In the genomic region with DNA sequence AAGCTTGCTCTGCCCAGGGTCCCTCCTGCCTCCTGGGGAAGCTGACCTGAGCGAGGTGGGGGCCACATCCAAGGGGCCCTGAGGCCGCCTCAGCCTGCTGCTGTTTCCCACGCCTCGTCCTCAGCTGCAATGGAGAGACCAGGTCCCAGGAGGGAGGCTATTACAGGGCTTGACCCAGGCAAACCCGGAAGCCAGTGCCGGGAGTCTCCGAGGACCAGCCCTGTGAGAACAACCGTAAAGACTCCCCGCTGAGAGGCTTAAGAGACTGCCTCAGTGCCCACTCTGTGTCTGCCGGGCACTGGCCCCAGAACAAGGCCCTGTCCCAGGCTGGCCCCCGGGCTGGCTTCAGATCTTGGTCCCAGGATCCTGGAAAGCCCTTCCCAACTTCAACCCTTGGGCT, we compare ENCODE assay signal across 19 cellular contexts.
A peak's percentile ranks its signal among the peaks of the same experiment; 100 is the strongest.
DNase-seq lines count a peak whose midpoint lies in the region; ATAC-seq, FAIRE-seq and TF ChIP-seq lines count a peak whose summit lies in the region.
"Had no signal": no experiment of that assay in that cellular context is flagged by ENCODE, and none has a peak within 500 bp of the region (broad histone marks: within the 10 kb centered on the region; RNA-seq: fewer than 3 reads in every experiment).

No MANE protein-coding gene starts in this region.

- POLR2A ChIA-PET in A549 (lab: Yijun Ruan, JAX) = no interaction called here
- POLR2A ChIA-PET in HCT116 (lab: Charles Lee) = no interaction called here

- H3K27me3 Mint-ChIP-seq in type B pancreatic cell = peaks cover 6% of the 10 kb centered on the region

- RAD21 ChIA-PET in HCT116 (lab: Charles Lee; ENCODE audit: low non-redundant PET in 1 of 2, low total read pairs in 2 of 2, uncharacterized antibody in 2 of 2, unreplicated experiment in 2 of 2) = no interaction called here

- CTCF ChIA-PET in A549 (lab: Yijun Ruan, JAX) (interaction anchor here (0.7 to 3.8 kb wide), 23 partner anchors 9 to 255 kb away, joined by 3 to 16 read pairs (median 5); no protein-coding TSS in a partner anchor), HCT116 (lab: Charles Lee) (interaction anchor here (0.6 to 1.4 kb wide), 4 partner anchors 8 to 137 kb away, joined by 3 to 5 read pairs (median 4); no protein-coding TSS in a partner anchor)

- BruUV-seq in HCT116 (replicated peaks; lab: Mats Ljungman, UMichigan) = no TSS peak

- H3K4me1 Mint-ChIP-seq in type B pancreatic cell (ENCODE audit: unreplicated experiment) = peaks cover 14% of the 10 kb centered on the region

- H3K4me3 ChIP-seq in A549 (no peak overlapping the region), HCT116 (replicated peaks in 1 of 2; ENCODE audit: low read depth in 1 of 2, low read length in 2 of 2) (no peak overlapping the region), left ventricle myocardium inferior (no peak overlapping the region)
- H3K4me3 ChIP-seq: GM23248, SK-N-MC had no signal

- no peaks in the 10 kb centered on the region for H3K9me2 ChIP-seq in HCT116 (ENCODE audit: insufficient read depth)

- TF ChIP-seq POLR2A in A549 (IDR thresholded peaks at IDR 0.05; ENCODE audit: low read length) = no peak
- no peak for TF ChIP-seq POLR2A in HCT116 (IDR thresholded peaks at IDR 0.05; ENCODE audit: borderline replicate concordance, extremely low read depth, insufficient read depth, insufficient read length)

- H3K27ac ChIP-seq in A549 (peak overlapping the region; percentile 11 to 43; a peak in 2 of 6 replicates), HCT116 (ENCODE audit: low read depth, low read length) (no peak overlapping the region; the same call in 1 of the 2 replicates), left ventricle myocardium inferior (replicated peaks) (peak overlapping the region; percentile 91)
- H3K27ac ChIP-seq: C4-2B, GM23248, SK-N-MC had no signal

- no peaks in the 10 kb centered on the region for H3K9me3 ChIP-seq in A549
- no peaks in the 10 kb centered on the region for H3K9me3 ChIP-seq in HCT116 (ENCODE audit: control insufficient read depth in 1 of 2, insufficient read depth in 1 of 2, low read depth in 1 of 2, low read length in 2 of 2)
- no peaks in the 10 kb centered on the region for H3K9me3 ChIP-seq in left ventricle myocardium inferior (replicated peaks)

- H3K36me3 Mint-ChIP-seq in type B pancreatic cell = no peaks in the 10 kb centered on the region

- H3K9ac ChIP-seq in HCT116 (ENCODE audit: low read length) = peak overlapping the region; percentile 33
- H3K9ac ChIP-seq: GM23248 had no signal

- TF ChIP-seq CTCF in A549 (IDR thresholded peaks at IDR 0.05) (no peak), HCT116 (IDR thresholded peaks at IDR 0.05 in 2 of 3, conservative IDR thresholded peaks at IDR 0.05 in 1 of 3; ENCODE audit: borderline replicate concordance in 1 of 3, insufficient read depth in 1 of 3, low read depth in 2 of 3, low read length in 2 of 3) (no peak), left ventricle myocardium inferior (IDR thresholded peaks at IDR 0.05; ENCODE audit: borderline replicate concordance) (no peak), type B pancreatic cell (conservative IDR thresholded peaks at IDR 0.05) (no peak)

- FAIRE-seq in A549 (lab: Jason Lieb, UNC) = no peak

- H3K36me3 ChIP-seq in HCT116 (ENCODE audit: control insufficient read depth in 1 of 2, insufficient read depth in 2 of 2, low read length in 2 of 2) (no peaks in the 10 kb centered on the region), left ventricle myocardium inferior (no peaks in the 10 kb centered on the region)

- H3K4me2 ChIP-seq in A549 = no peak overlapping the region
- H3K4me2 ChIP-seq in HCT116 (ENCODE audit: low read length) = peak overlapping the region; percentile 25; the same call in 1 of the 2 replicates

- no peak overlapping the region for H3K4me3 Mint-ChIP-seq in type B pancreatic cell

- no peaks in the 10 kb centered on the region for H3K79me2 ChIP-seq in HCT116 (ENCODE audit: insufficient read depth, low read length)

- H3K9me3 Mint-ChIP-seq in type B pancreatic cell = no peaks in the 10 kb centered on the region

- H3K27ac Mint-ChIP-seq in type B pancreatic cell = no peak overlapping the region

- H4K20me1 ChIP-seq in HCT116 (ENCODE audit: insufficient read depth) = no peaks in the 10 kb centered on the region

- DNase-seq in A549 (ENCODE audit: low read depth in 1 of 2, low spot score in 1 of 2) (no peak), HCT116 (ENCODE audit: low read depth, low spot score) (no peak), left ventricle myocardium inferior (peak; percentile 64), posterior vena cava (ENCODE audit: low spot score) (peak; percentile 71), type B pancreatic cell (ENCODE audit: extremely low spot score, unreplicated experiment) (no peak), NCI-H226 (no peak)
- no peak for DNase-seq in activated naive CD4-positive, alpha-beta T cell treated with anti-CD3 and anti-CD28 coated beads, Interleukin-2, amount 50 U/mL, for 16 hours
- DNase-seq: DMS153, EL, KBM-7, MV-4-11, NCI-H1417 treated with DMSO at 0.1 percent for 48 hours, NCI-H2029, NCI-H510A treated with DMSO at 0.1 percent for 48 hours, NCI-H82 had no signal

- TF ChIP-seq RAD21 in A549 (conservative IDR thresholded peaks at IDR 0.05 in 1 of 2, IDR thresholded peaks at IDR 0.05 in 1 of 2) (no peak), HCT116 (IDR thresholded peaks at IDR 0.05; ENCODE audit: low read depth) (no peak)

- WGBS in A549 (ENCODE audit: missing lambda C conversion rate) = 70% methylated on average over 10 of the region's 11 CpGs

- intact Hi-C loops in HCT116 (cut with micrococcal nuclease) (loop anchor here (1.0 kb wide), 1 partner anchor 248 kb away; no protein-coding TSS in a partner anchor), left ventricle myocardium inferior (cut with micrococcal nuclease) (no loop called here), posterior vena cava (cut with DNase I) (no loop called here)

- no peak for TF ChIP-seq EP300 in A549 (IDR thresholded peaks at IDR 0.05)

- no peak overlapping the region for H2AFZ ChIP-seq in HCT116 (ENCODE audit: low read depth, low read length, poor library complexity, severe bottlenecking)
- H2AFZ ChIP-seq: GM23248 had no signal

- no peaks in the 10 kb centered on the region for H3K27me3 ChIP-seq in HCT116 (ENCODE audit: insufficient read depth, low read length)
- peaks cover 21% of the 10 kb centered on the region for H3K27me3 ChIP-seq in left ventricle myocardium inferior (ENCODE audit: low read depth)

- ATAC-seq in A549 = peak in 1 of 2 experiments; percentile 3; a peak in 1 of 6 replicates
- ATAC-seq in HCT116 = no peak
- ATAC-seq in GM21723 (IDR thresholded peaks at IDR 0.05; ENCODE audit: unreplicated experiment) = no peak

- H3K4me1 ChIP-seq in A549 = peaks cover 11% of the 10 kb centered on the region
- peaks cover 27 to 47% of the 10 kb centered on the region in 2 experiments for H3K4me1 ChIP-seq in HCT116 (ENCODE audit: control insufficient read depth in 1 of 2, insufficient read depth in 2 of 2, low read length in 2 of 2)
- H3K4me1 ChIP-seq in left ventricle myocardium inferior = peaks cover 19% of the 10 kb centered on the region

TF ChIP-seq in A549, 52 proteins besides CTCF, POLR2A, EP300 and RAD21 (continues in another document):
- TF ChIP-seq EHMT2 (IDR thresholded peaks at IDR 0.05; ENCODE audit: low read depth) (no peak), ZC3H11A (IDR thresholded peaks at IDR 0.05) (no peak), TP53 (CRISPR knock-in tag; IDR thresholded peaks at IDR 0.05) (no peak), NFE2L2 (conservative IDR thresholded peaks at IDR 0.05; ENCODE audit: low read length) (no peak), CHD4 (IDR thresholded peaks at IDR 0.05; ENCODE audit: borderline replicate concordance) (no peak), HOXB5 (CRISPR knock-in tag; IDR thresholded peaks at IDR 0.05) (no peak), JUN (IDR thresholded peaks at IDR 0.05) (no peak), NR3C1 (IDR thresholded peaks at IDR 0.05) (no peak), POLR2AphosphoS2 (conservative IDR thresholded peaks at IDR 0.05; ENCODE audit: low read length) (no peak), FOXS1 (CRISPR knock-in tag; IDR thresholded peaks at IDR 0.05) (no peak)
- TF ChIP-seq, protein P1, sequence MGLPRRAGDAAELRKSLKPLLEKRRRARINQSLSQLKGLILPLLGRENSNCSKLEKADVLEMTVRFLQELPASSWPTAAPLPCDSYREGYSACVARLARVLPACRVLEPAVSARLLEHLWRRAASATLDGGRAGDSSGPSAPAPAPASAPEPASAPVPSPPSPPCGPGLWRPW (IDR thresholded peaks at IDR 0.05) = no peak
- TF ChIP-seq, protein P2, sequence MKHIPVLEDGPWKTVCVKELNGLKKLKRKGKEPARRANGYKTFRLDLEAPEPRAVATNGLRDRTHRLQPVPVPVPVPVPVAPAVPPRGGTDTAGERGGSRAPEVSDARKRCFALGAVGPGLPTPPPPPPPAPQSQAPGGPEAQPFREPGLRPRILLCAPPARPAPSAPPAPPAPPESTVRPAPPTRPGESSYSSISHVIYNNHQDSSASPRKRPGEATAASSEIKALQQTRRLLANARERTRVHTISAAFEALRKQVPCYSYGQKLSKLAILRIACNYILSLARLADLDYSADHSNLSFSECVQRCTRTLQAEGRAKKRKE (CRISPR knock-in tag; IDR thresholded peaks at IDR 0.05; ENCODE audit: low read depth) = no peak

TF ChIP-seq in HCT116, 20 proteins besides CTCF, POLR2A, EP300 and RAD21 (continues in another document):
- TF ChIP-seq ZNF274 (IDR thresholded peaks at IDR 0.05; ENCODE audit: low read depth, low read length) (no peak), FOSL1 (IDR thresholded peaks at IDR 0.05; ENCODE audit: low read depth) (no peak), TCF7L2 (IDR thresholded peaks at IDR 0.05; ENCODE audit: borderline replicate concordance, extremely low read depth, insufficient read depth, insufficient read length) (no peak), ELF1 (IDR thresholded peaks at IDR 0.05; ENCODE audit: borderline replicate concordance, low read depth) (no peak), SP1 (IDR thresholded peaks at IDR 0.05; ENCODE audit: low read depth) (no peak), EGR1 (IDR thresholded peaks at IDR 0.05; ENCODE audit: low read depth) (no peak), JUND (IDR thresholded peaks at IDR 0.05) (no peak), EZH2 (IDR thresholded peaks at IDR 0.05) (no peak)
- TF ChIP-seq, protein P3, sequence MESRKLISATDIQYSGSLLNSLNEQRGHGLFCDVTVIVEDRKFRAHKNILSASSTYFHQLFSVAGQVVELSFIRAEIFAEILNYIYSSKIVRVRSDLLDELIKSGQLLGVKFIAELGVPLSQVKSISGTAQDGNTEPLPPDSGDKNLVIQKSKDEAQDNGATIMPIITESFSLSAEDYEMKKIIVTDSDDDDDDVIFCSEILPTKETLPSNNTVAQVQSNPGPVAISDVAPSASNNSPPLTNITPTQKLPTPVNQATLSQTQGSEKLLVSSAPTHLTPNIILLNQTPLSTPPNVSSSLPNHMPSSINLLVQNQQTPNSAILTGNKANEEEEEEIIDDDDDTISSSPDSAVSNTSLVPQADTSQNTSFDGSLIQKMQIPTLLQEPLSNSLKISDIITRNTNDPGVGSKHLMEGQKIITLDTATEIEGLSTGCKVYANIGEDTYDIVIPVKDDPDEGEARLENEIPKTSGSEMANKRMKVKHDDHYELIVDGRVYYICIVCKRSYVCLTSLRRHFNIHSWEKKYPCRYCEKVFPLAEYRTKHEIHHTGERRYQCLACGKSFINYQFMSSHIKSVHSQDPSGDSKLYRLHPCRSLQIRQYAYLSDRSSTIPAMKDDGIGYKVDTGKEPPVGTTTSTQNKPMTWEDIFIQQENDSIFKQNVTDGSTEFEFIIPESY (IDR thresholded peaks at IDR 0.05; ENCODE audit: extremely low read depth, insufficient replicate concordance, low read length) = no peak

Comparison
In these comparisons a context has a peak if more than half of its experiments do, and no peak if none do; other contexts are left out.
1. DNase-seq: peak in left ventricle myocardium inferior (single experiment) and posterior vena cava (single experiment); none in A549 (0 of 2), HCT116 (single experiment), type B pancreatic cell (single experiment), activated naive CD4-positive, alpha-beta T cell treated with anti-CD3 and anti-CD28 coated beads, Interleukin-2, amount 50 U/mL, for 16 hours (single experiment) and NCI-H226 (single experiment).